ENCODE assay signal across 14 cellular contexts in genomic region chr5:102611312-102611711, GRCh38.
DNase-seq lines count a peak whose midpoint lies in the region; ATAC-seq and TF ChIP-seq lines count a peak whose summit lies in the region.
"Had no signal": no experiment of that assay in that cellular context is flagged by ENCODE, and none has a peak within 500 bp of the region (broad histone marks: within the 10 kb centered on the region; RNA-seq: fewer than 3 reads in every experiment).

No MANE protein-coding gene starts in this region.

- no peak for TF ChIP-seq CTCF in epithelial cell of esophagus (IDR thresholded peaks at IDR 0.05; ENCODE audit: insufficient read depth, low read depth, low read length, missing control alignments)

- H3K4me3 ChIP-seq in epithelial cell of esophagus (ENCODE audit: low read length): no peak overlapping the region
- H3K4me3 ChIP-seq: BLaER1, GM12878, GM23338 had no signal

- no peak for ATAC-seq in GM21825 (IDR thresholded peaks at IDR 0.05; ENCODE audit: unreplicated experiment)
- ATAC-seq: GM12878, GM23338 had no signal

- peak; percentile 18 for DNase-seq in NCI-H82 (lab: John Stamatoyannopoulos, UW)
- DNase-seq in NCI-H82 treated with DMSO at 0.1 percent for 48 hours (lab: John Stamatoyannopoulos, UW; ENCODE audit: unreplicated experiment): no peak
- DNase-seq in OCI-M1 (lab: John Stamatoyannopoulos, UW): peak; percentile 9
- DNase-seq in epithelial cell of esophagus (ENCODE audit: low read depth): peak; percentile 21
- DNase-seq in NCI-H446 treated with DMSO at 0.1 percent for 48 hours (lab: John Stamatoyannopoulos, UW): no peak
- DNase-seq in DMS53 treated with DMSO at 0.1 percent for 48 hours (lab: John Stamatoyannopoulos, UW; ENCODE audit: unreplicated experiment): no peak
- DNase-seq: AML-193; Caco-2; CD8-positive, alpha-beta memory T cell; H9 had no signal

Comparison
In these comparisons a context has a peak if more than half of its experiments do, and no peak if none do; other contexts are left out.
1. DNase-seq: peak in NCI-H82 (single experiment), OCI-M1 (single experiment) and epithelial cell of esophagus (single experiment); none in NCI-H82 treated with DMSO at 0.1 percent for 48 hours (single experiment), NCI-H446 treated with DMSO at 0.1 percent for 48 hours (single experiment) and DMS53 treated with DMSO at 0.1 percent for 48 hours (single experiment).